Comparison of ENCODE assay signal across 13 cellular contexts in the genomic region with DNA sequence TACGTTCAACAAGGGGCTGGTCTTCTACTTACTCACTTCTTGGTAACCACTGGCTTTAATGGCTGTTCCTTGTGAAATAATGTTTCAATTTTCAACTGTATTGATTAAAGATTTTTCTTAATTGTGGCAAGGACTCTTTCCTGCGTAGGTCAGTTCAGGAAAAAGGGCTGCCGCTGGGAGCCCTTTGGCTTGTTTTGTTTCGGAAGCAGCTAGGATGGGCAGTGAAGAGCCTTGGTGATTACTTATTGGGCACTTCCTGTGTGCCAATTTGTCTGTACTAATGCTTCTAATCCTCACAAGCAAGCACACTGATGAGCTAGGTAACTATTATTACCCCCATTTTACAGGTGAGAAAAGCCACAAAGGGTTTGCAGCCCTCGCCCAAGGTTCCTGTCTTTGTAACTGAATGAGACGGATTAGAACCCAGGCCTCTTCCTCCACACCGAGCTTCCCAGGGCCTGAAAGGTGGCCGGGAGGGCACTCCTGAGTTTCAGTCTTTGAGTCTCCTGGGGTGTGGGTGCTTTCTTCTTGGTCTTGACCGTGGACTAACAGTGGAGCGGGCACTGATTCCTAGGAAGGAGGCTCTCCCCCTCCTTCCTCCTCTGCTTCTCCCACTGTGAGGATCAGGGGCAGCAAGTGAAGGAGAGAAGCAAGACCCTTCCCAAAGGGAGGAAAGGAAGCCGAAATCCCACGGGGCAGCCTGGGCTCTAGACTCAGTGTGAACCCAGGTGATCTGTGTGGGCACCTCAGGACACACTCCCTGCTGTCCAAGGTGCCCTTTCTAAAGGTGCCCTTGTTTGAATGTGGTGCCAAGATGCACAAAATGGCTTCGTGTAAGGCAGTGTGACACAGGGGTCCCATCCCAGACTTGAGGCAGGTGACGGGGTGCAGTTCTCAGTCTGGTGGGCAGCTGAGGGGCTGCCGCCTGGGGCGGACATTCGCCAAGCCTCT. TPM values are rescaled to one million over a fixed set of nuclear protein-coding genes. Genes with fewer than 3 reads are reported as not detected.
DNase-seq lines count a peak whose midpoint lies in the region; ATAC-seq and TF ChIP-seq lines count a peak whose summit lies in the region.
"Had no signal": no experiment of that assay in that cellular context is flagged by ENCODE, and none has a peak within 500 bp of the region (broad histone marks: within the 10 kb centered on the region; RNA-seq: fewer than 3 reads in every experiment).

No MANE protein-coding gene starts in this region.

- H3K27ac ChIP-seq in parathyroid adenoma (peak overlapping the region; percentile 24), upper lobe of right lung (peak overlapping the region; percentile 72)

- intact Hi-C loops in cardiac septum (cut with DNase I): loop anchor here (5.0 kb wide), 1 partner anchor 36 kb away; no protein-coding TSS in a partner anchor
- intact Hi-C loops in left ventricle myocardium superior (cut with micrococcal nuclease): no loop called here
- intact Hi-C loops in upper lobe of right lung (cut with DNase I): no loop called here

- no peaks in the 10 kb centered on the region for H3K9me3 ChIP-seq in parathyroid adenoma (ENCODE audit: control insufficient read depth, low read length)
- no peaks in the 10 kb centered on the region for H3K9me3 ChIP-seq in upper lobe of right lung
- no peaks in the 10 kb centered on the region for H3K9me3 ChIP-seq in BE2C
- H3K9me3 ChIP-seq: Peyer's patch had no signal

- H3K4me3 ChIP-seq in fibroblast of pulmonary artery (replicated peaks; ENCODE audit: low read depth, low read length) (peak overlapping the region; percentile 7), parathyroid adenoma (ENCODE audit: low read depth, low read length) (no peak overlapping the region), upper lobe of right lung (peak overlapping the region; percentile 71), BE2C (ENCODE audit: low read depth, low read length) (no peak overlapping the region)

- H3K27me3 ChIP-seq in parathyroid adenoma (ENCODE audit: control insufficient read depth, insufficient read depth, low read length): peaks cover 2% of the 10 kb centered on the region
- peaks cover 25% of the 10 kb centered on the region for H3K27me3 ChIP-seq in upper lobe of right lung
- peaks cover 76% of the 10 kb centered on the region for H3K27me3 ChIP-seq in BE2C
- H3K27me3 ChIP-seq: Peyer's patch had no signal

- no peak overlapping the region for H3K9ac ChIP-seq in parathyroid adenoma

- H3K4me2 ChIP-seq in parathyroid adenoma (ENCODE audit: low read length): no peak overlapping the region

- ATAC-seq in left ventricle myocardium superior (no peak), upper lobe of right lung (no peak)
- ATAC-seq: esophagus mucosa had no signal

- H3K4me1 ChIP-seq in parathyroid adenoma: no peaks in the 10 kb centered on the region
- H3K4me1 ChIP-seq in upper lobe of right lung: peaks cover 30% of the 10 kb centered on the region
- no peaks in the 10 kb centered on the region for H3K4me1 ChIP-seq in BE2C

- H3K79me2 ChIP-seq in parathyroid adenoma: no peaks in the 10 kb centered on the region

- TF ChIP-seq CTCF in fibroblast of pulmonary artery (IDR thresholded peaks at IDR 0.05; ENCODE audit: low read length, missing control alignments): no peak
- TF ChIP-seq CTCF in parathyroid adenoma (IDR thresholded peaks at IDR 0.05): no peak
- TF ChIP-seq CTCF in upper lobe of right lung (IDR thresholded peaks at IDR 0.05): no peak
- no peak for TF ChIP-seq CTCF in BE2C (IDR thresholded peaks at IDR 0.05; ENCODE audit: low read depth, low read length)

- H2AFZ ChIP-seq in parathyroid adenoma: no peak overlapping the region

- DNase-seq in cardiac septum (ENCODE audit: low spot score) (peak; percentile 65), left ventricle myocardium superior (no peak), fibroblast of pulmonary artery (ENCODE audit: low read depth) (no peak), upper lobe of right lung (no peak), NCI-H1930 (lab: John Stamatoyannopoulos, UW) (no peak), BE2C (no peak)
- DNase-seq in stimulated activated CD4-positive, alpha-beta T cell treated with anti-CD3 and anti-CD28 coated beads, Interleukin-4, amount 100 ng/mL, for 1 hour: no peak
- DNase-seq: activated CD4-positive, CD25-positive, alpha-beta regulatory T cell treated with anti-CD3 and anti-CD28 coated beads, Interleukin-2, amount 50 U/mL, for 72 hours; NCI-H187 treated with DMSO at 0.1 percent for 48 hours; NCI-H526 had no signal

- H3K36me3 ChIP-seq in parathyroid adenoma (ENCODE audit: control insufficient read depth, insufficient read depth, low read length) (no peaks in the 10 kb centered on the region), upper lobe of right lung (no peaks in the 10 kb centered on the region), BE2C (no peaks in the 10 kb centered on the region)
- H3K36me3 ChIP-seq: Peyer's patch had no signal

RNA-seq across cellular contexts. Expression of a gene that starts 3.7 kb away (rescaled TPM):
- total RNA-seq in cardiac septum (165 TPM), left ventricle myocardium superior (126 TPM), upper lobe of right lung (273 TPM)
- 11.5 TPM for polyA plus RNA-seq in BE2C (2012; ENCODE audit: insufficient read depth, insufficient read length, low read depth)

RNA-seq across cellular contexts. Expression of a gene that starts 3.9 kb away (rescaled TPM):
- total RNA-seq in cardiac septum (196 TPM), left ventricle myocardium superior (119 TPM), upper lobe of right lung (242 TPM)
- 4.1 TPM for polyA plus RNA-seq in BE2C (2012; ENCODE audit: insufficient read depth, insufficient read length, low read depth)

Comparison
In these comparisons a context has a peak if more than half of its experiments do, and no peak if none do; other contexts are left out.
1. H3K4me3 ChIP-seq: peak in fibroblast of pulmonary artery (single experiment) and upper lobe of right lung (single experiment); none in parathyroid adenoma (single experiment) and BE2C (single experiment).